In the genomic region with DNA sequence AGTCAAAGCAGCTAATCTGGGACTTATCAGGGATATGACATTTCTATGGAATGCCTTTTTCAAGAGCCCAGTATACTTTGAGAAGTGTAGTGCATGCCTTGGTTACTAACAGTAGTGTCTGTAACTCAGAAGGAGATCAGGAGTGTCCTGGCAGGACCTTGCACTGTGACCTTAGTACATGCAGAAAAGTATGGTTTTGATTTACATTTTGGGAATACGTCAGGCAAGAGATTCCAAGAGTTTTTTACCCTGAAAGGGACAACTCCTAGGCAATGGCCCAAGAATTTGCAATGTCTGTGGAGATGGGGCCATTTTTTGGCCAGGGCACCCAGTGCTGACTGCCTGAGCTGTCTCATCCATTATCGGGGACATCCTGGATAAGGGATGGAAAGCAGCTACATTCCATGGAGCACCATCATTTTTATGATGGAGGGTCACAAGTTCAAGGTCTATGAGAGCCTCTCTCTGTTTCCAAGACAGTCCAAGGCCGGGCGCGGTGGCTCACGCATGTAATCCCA, we compare ENCODE assay signal across 1 cellular context.
TF ChIP-seq lines count a peak whose summit lies in the region.

No MANE protein-coding gene starts in this region.

TF ChIP-seq in IMR-90, 13 proteins besides CTCF, POLR2A, EP300 and RAD21:
- no peak for TF ChIP-seq RFX5 (IDR thresholded peaks at IDR 0.05; ENCODE audit: low read depth, low read length)
- no peak for TF ChIP-seq CHD1 (IDR thresholded peaks at IDR 0.05; ENCODE audit: low read depth, low read length)
- TF ChIP-seq MAFK (IDR thresholded peaks at IDR 0.05; ENCODE audit: low read depth, low read length) = no peak
- TF ChIP-seq CEBPB (IDR thresholded peaks at IDR 0.05; ENCODE audit: low read depth, low read length) = no peak
- no peak for TF ChIP-seq RCOR1 (IDR thresholded peaks at IDR 0.05; ENCODE audit: insufficient replicate concordance, low read length)
- TF ChIP-seq, protein P1, sequence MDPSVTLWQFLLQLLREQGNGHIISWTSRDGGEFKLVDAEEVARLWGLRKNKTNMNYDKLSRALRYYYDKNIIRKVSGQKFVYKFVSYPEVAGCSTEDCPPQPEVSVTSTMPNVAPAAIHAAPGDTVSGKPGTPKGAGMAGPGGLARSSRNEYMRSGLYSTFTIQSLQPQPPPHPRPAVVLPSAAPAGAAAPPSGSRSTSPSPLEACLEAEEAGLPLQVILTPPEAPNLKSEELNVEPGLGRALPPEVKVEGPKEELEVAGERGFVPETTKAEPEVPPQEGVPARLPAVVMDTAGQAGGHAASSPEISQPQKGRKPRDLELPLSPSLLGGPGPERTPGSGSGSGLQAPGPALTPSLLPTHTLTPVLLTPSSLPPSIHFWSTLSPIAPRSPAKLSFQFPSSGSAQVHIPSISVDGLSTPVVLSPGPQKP (IDR thresholded peaks at IDR 0.05; ENCODE audit: borderline replicate concordance, low read depth, low read length) = no peak
- TF ChIP-seq BHLHE40 (IDR thresholded peaks at IDR 0.05; ENCODE audit: low read depth, low read length) = no peak
- TF ChIP-seq FOS (IDR thresholded peaks at IDR 0.05; ENCODE audit: low read depth, low read length) = no peak
- TF ChIP-seq SMC3 (IDR thresholded peaks at IDR 0.05; ENCODE audit: low read depth, low read length) = no peak
- TF ChIP-seq MAZ (IDR thresholded peaks at IDR 0.05; ENCODE audit: borderline replicate concordance, low read depth, low read length) = no peak
- TF ChIP-seq, protein P2, sequence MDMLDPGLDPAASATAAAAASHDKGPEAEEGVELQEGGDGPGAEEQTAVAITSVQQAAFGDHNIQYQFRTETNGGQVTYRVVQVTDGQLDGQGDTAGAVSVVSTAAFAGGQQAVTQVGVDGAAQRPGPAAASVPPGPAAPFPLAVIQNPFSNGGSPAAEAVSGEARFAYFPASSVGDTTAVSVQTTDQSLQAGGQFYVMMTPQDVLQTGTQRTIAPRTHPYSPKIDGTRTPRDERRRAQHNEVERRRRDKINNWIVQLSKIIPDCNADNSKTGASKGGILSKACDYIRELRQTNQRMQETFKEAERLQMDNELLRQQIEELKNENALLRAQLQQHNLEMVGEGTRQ (IDR thresholded peaks at IDR 0.05; ENCODE audit: low read depth, low read length) = no peak
- no peak for TF ChIP-seq NFE2L2 (IDR thresholded peaks at IDR 0.05; ENCODE audit: low read depth, low read length)
- no peak for TF ChIP-seq MXI1 (IDR thresholded peaks at IDR 0.05; ENCODE audit: borderline replicate concordance, low read depth, low read length)
